8 cellular contexts compared by ENCODE assay signal in the genomic region with DNA sequence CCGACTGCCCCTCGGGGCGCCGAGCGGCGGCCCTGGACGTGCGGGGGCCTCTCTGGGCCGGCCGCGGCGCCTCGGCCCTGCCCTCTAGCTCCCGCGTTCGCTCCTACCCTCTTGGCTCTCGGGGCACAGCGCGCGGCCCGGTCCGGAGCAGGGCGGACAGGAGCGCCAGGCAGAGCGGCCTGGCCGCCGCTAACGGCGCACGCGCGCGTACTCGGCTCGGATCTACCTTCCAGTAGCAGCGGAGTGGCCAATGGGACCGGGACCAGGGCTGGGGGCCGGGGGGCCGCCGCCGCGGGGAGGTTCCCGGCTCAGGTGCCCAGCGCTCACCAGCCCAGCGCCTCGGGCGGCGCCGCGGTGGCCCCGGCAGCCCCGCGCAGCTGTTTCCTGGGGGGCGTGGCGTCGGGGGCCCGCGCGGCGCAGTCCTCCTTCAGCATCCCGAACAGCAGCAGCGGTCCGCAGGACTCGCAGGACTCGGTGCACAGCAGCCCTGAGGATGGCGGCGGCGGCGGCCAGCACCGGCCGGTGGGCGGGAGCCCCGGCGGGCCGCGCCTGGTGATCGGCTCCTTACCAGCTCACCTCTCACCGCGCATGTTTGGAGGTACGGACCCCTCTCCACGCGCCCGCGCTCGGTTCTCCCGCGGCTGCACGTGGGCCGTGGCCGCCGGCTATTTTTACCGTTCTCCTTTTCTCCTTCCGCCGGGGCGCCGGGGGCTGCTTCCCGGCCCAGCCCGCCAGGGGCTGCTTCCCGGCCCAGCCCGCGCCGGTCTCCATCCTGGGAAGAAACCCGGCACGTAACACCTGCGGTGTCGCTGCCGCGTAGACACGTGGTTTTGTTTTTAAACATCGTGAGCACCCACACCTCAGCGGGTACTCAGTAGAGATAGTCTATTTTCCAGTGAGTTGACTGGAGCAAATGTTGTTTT.
DNase-seq lines count a peak whose midpoint lies in the region; ATAC-seq, FAIRE-seq and TF ChIP-seq lines count a peak whose summit lies in the region.
"Not testable (repeated sequence)": the region's sequence is repeated elsewhere in the genome, so short reads cannot be mapped to it uniquely, and the experiment has no call there.

No MANE protein-coding gene starts in this region.

- TF ChIP-seq POLR2A in HepG2 (IDR thresholded peaks at IDR 0.05; ENCODE audit: insufficient read depth in 1 of 2, low read depth in 2 of 2, low read length in 2 of 2) = peak in 1 of 2 experiments; percentile 35; a peak in 1 of 4 replicates

- peak; percentile 71 for ATAC-seq in GM19452 (IDR thresholded peaks at IDR 0.05; ENCODE audit: unreplicated experiment)
- ATAC-seq in HG03457 (IDR thresholded peaks at IDR 0.05; ENCODE audit: unreplicated experiment) = peak; percentile 53
- ATAC-seq in HepG2 = peak; percentile 94

- not testable (repeated sequence) for H4K20me1 ChIP-seq in HepG2 (ENCODE audit: insufficient read depth, low read length)

- peaks cover 29% of the 10 kb centered on the region for H3K79me2 ChIP-seq in HepG2 (ENCODE audit: insufficient read depth, low read length)

- H3K9me3 ChIP-seq in HepG2 (ENCODE audit: low read length) = not testable (repeated sequence)

- whole genome bisulfite sequencing in HepG2 (ENCODE audit: low lambda C conversion rate) = no CpG with 5 or more reads among the region's 111 CpGs

- not testable (repeated sequence) for H3K36me3 ChIP-seq in HepG2 (replicated peaks in 1 of 2; ENCODE audit: control insufficient read depth in 1 of 2, insufficient read depth in 2 of 2, low read length in 2 of 2)

- H3K9ac ChIP-seq in HepG2 (ENCODE audit: insufficient read depth, low read depth, low read length) = peak overlapping the region; percentile 87

- CTCF ChIA-PET in HepG2 (lab: Yijun Ruan, JAX; ENCODE audit: low intra/inter-chr PET ratio, low total read pairs) = not testable (repeated sequence)

- not testable (repeated sequence) for H3K4me1 ChIP-seq in HepG2 (ENCODE audit: insufficient read depth, low read length)

- peak overlapping the region; percentile 69 for H3K4me2 ChIP-seq in HepG2 (ENCODE audit: low read depth, low read length)

- intact Hi-C loops in HepG2 (cut with micrococcal nuclease; ENCODE audit: unreplicated experiment) = loop anchor here (2.0 to 10.0 kb wide), 2 partner anchors 60 to 144 kb away; no protein-coding TSS in a partner anchor

- peak in 12 of 14 donors; percentile 13 to 79 (median 55) for DNase-seq in C1 segment of cervical spinal cord (lab: John Stamatoyannopoulos, UW)
- DNase-seq in NCI-H69 (lab: John Stamatoyannopoulos, UW) = peak; percentile 89
- DNase-seq in activated CD4-positive, alpha-beta T cell treated with anti-CD3 and anti-CD28 coated beads, Interleukin-2, amount 50 U/mL, for 48 hours = peak; percentile 42 to 56
- DNase-seq in ecto neural progenitor cell (ENCODE audit: low spot score) = peak; percentile 83
- peak; percentile 55 for DNase-seq in HepG2 (ENCODE audit: low spot score)
- peak; percentile 19 for DNase-seq in stimulated activated CD4-positive, alpha-beta T cell treated with anti-CD3 and anti-CD28 coated beads, Interleukin-2, amount 100 ng/mL, for 4 hours (ENCODE audit: low read depth)

- TF ChIP-seq CTCF in HepG2 (CRISPR knock-in tag; IDR thresholded peaks at IDR 0.05) = not testable (repeated sequence)

- not testable (repeated sequence) for TF ChIP-seq EP300 in HepG2 (IDR thresholded peaks at IDR 0.05; ENCODE audit: low read depth in 2 of 2, low read length in 2 of 2); HepG2 (CRISPR knock-in tag; IDR thresholded peaks at IDR 0.05; ENCODE audit: borderline replicate concordance)

- TF ChIP-seq RAD21 in HepG2 (CRISPR knock-in tag; IDR thresholded peaks at IDR 0.05) = not testable (repeated sequence)

- not testable (repeated sequence) for BruUV-seq in HepG2 (replicated peaks; lab: Mats Ljungman, UMichigan)

- H2AFZ ChIP-seq in HepG2 (ENCODE audit: low read length) = not testable (repeated sequence)

- in situ Hi-C loops in HepG2 (cut with HindIII; ENCODE audit: extremely low pct_ligation_motif_present, low pct_unique_long_range_greater_than_20kb) = not testable (repeated sequence)

- H3K27ac ChIP-seq in HepG2 (ENCODE audit: extremely low read length, insufficient read depth, low read length) = peak overlapping the region; percentile 88

- POLR2A ChIA-PET in HepG2 (lab: Yijun Ruan, JAX) = interaction anchor here (2.0 kb wide), 2 partner anchors 60 to 233 kb away, joined by 6 to 10 read pairs; no protein-coding TSS in a partner anchor

- peak overlapping the region; percentile 72 to 82 (median 81); a peak in 5 of 6 replicates for H3K4me3 ChIP-seq in HepG2 (replicated peaks in 1 of 3; ENCODE audit: insufficient read depth in 1 of 3, low read depth in 2 of 3, low read length in 3 of 3)

- H3K27me3 ChIP-seq in HepG2 (ENCODE audit: control insufficient read depth in 1 of 2, insufficient read depth in 2 of 2, low read length in 2 of 2) = not testable (repeated sequence)

- FAIRE-seq in HepG2 (lab: Jason Lieb, UNC) = not testable (repeated sequence)

TF ChIP-seq in HepG2, 621 proteins besides CTCF, POLR2A, EP300 and RAD21 (continues in another document):
- TF ChIP-seq ZNF263 (CRISPR knock-in tag; IDR thresholded peaks at IDR 0.05) = peak; percentile 35; the same call in 1 of the 2 replicates
- peak; percentile 13; the same call in 1 of the 2 replicates for TF ChIP-seq KMT2B (CRISPR knock-in tag; IDR thresholded peaks at IDR 0.05)
- TF ChIP-seq ZNF776 (CRISPR knock-in tag; IDR thresholded peaks at IDR 0.05) = 0 out of 2 replicates have a peak, but pooled peaks have one; percentile 39
- TF ChIP-seq, protein P1, sequence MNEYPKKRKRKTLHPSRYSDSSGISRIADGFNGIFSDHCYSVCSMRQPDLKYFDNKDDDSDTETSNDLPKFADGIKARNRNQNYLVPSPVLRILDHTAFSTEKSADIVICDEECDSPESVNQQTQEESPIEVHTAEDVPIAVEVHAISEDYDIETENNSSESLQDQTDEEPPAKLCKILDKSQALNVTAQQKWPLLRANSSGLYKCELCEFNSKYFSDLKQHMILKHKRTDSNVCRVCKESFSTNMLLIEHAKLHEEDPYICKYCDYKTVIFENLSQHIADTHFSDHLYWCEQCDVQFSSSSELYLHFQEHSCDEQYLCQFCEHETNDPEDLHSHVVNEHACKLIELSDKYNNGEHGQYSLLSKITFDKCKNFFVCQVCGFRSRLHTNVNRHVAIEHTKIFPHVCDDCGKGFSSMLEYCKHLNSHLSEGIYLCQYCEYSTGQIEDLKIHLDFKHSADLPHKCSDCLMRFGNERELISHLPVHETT (CRISPR knock-in tag; conservative IDR thresholded peaks at IDR 0.05) = peak; percentile 2; the same call in 1 of the 2 replicates
- TF ChIP-seq, protein P2, sequence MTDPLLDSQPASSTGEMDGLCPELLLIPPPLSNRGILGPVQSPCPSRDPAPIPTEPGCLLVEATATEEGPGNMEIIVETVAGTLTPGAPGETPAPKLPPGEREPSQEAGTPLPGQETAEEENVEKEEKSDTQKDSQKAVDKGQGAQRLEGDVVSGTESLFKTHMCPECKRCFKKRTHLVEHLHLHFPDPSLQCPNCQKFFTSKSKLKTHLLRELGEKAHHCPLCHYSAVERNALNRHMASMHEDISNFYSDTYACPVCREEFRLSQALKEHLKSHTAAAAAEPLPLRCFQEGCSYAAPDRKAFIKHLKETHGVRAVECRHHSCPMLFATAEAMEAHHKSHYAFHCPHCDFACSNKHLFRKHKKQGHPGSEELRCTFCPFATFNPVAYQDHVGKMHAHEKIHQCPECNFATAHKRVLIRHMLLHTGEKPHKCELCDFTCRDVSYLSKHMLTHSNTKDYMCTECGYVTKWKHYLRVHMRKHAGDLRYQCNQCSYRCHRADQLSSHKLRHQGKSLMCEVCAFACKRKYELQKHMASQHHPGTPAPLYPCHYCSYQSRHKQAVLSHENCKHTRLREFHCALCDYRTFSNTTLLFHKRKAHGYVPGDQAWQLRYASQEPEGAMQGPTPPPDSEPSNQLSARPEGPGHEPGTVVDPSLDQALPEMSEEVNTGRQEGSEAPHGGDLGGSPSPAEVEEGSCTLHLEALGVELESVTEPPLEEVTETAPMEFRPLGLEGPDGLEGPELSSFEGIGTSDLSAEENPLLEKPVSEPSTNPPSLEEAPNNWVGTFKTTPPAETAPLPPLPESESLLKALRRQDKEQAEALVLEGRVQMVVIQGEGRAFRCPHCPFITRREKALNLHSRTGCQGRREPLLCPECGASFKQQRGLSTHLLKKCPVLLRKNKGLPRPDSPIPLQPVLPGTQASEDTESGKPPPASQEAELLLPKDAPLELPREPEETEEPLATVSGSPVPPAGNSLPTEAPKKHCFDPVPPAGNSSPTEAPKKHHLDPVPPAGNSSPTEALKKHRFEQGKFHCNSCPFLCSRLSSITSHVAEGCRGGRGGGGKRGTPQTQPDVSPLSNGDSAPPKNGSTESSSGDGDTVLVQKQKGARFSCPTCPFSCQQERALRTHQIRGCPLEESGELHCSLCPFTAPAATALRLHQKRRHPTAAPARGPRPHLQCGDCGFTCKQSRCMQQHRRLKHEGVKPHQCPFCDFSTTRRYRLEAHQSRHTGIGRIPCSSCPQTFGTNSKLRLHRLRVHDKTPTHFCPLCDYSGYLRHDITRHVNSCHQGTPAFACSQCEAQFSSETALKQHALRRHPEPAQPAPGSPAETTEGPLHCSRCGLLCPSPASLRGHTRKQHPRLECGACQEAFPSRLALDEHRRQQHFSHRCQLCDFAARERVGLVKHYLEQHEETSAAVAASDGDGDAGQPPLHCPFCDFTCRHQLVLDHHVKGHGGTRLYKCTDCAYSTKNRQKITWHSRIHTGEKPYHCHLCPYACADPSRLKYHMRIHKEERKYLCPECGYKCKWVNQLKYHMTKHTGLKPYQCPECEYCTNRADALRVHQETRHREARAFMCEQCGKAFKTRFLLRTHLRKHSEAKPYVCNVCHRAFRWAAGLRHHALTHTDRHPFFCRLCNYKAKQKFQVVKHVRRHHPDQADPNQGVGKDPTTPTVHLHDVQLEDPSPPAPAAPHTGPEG (CRISPR knock-in tag; IDR thresholded peaks at IDR 0.05) = 0 out of 2 replicates have a peak, but pooled peaks have one; percentile 23
- TF ChIP-seq ARNT2 (CRISPR knock-in tag; IDR thresholded peaks at IDR 0.05; ENCODE audit: low read depth) = 0 out of 2 replicates have a peak, but pooled peaks have one; percentile 28
- 0 out of 2 replicates have a peak, but pooled peaks have one; percentile 54 for TF ChIP-seq ZNF235 (CRISPR knock-in tag; IDR thresholded peaks at IDR 0.05; ENCODE audit: borderline replicate concordance)
- TF ChIP-seq HOXD1 (CRISPR knock-in tag; IDR thresholded peaks at IDR 0.05) = 0 out of 2 replicates have a peak, but pooled peaks have one; percentile 37

Comparison
In these comparisons a context has a peak if more than half of its experiments do, and no peak if none do; other contexts are left out.
1. Peak in every context shown above with its lines: DNase-seq, ATAC-seq, H3K4me3 ChIP-seq and H3K27ac ChIP-seq.
2. DNase-seq: peak in every context shown above with its lines; median percentile 89 in NCI-H69; 83 in ecto neural progenitor cell; 55 in C1 segment of cervical spinal cord; 55 in HepG2; 49 in activated CD4-positive, alpha-beta T cell treated with anti-CD3 and anti-CD28 coated beads, Interleukin-2, amount 50 U/mL, for 48 hours; 19 in stimulated activated CD4-positive, alpha-beta T cell treated with anti-CD3 and anti-CD28 coated beads, Interleukin-2, amount 100 ng/mL, for 4 hours.